In the genomic region with DNA sequence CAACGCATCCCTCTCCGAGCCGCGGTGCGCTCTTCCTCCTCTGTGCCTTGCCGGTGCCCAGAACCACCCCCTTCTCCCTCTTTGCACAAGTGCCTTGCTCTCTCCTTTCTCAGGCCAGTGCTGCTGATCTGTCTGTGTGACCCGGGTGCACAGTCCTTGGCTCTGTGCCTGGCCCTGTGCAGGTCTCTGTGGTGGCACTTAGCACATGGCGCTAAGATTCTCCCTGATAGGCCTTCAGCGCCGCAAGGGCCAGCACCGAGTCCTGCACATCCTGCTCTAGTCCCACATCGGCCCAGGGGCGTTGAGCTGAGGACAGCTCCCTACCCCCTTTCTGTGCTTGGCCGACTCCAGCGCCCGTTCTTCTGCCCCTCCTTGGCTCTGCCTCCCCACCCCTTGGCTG, we compare ENCODE assay signal across 1 cellular context.
TF ChIP-seq lines count a peak whose summit lies in the region.

No MANE protein-coding gene starts in this region.

TF ChIP-seq in WTC11, 78 proteins besides CTCF, POLR2A, EP300 and RAD21:
- TF ChIP-seq, protein P1, sequence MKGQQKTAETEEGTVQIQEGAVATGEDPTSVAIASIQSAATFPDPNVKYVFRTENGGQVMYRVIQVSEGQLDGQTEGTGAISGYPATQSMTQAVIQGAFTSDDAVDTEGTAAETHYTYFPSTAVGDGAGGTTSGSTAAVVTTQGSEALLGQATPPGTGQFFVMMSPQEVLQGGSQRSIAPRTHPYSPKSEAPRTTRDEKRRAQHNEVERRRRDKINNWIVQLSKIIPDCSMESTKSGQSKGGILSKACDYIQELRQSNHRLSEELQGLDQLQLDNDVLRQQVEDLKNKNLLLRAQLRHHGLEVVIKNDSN (CRISPR knock-in tag; IDR thresholded peaks at IDR 0.05), result no peak
- TF ChIP-seq, protein P2, sequence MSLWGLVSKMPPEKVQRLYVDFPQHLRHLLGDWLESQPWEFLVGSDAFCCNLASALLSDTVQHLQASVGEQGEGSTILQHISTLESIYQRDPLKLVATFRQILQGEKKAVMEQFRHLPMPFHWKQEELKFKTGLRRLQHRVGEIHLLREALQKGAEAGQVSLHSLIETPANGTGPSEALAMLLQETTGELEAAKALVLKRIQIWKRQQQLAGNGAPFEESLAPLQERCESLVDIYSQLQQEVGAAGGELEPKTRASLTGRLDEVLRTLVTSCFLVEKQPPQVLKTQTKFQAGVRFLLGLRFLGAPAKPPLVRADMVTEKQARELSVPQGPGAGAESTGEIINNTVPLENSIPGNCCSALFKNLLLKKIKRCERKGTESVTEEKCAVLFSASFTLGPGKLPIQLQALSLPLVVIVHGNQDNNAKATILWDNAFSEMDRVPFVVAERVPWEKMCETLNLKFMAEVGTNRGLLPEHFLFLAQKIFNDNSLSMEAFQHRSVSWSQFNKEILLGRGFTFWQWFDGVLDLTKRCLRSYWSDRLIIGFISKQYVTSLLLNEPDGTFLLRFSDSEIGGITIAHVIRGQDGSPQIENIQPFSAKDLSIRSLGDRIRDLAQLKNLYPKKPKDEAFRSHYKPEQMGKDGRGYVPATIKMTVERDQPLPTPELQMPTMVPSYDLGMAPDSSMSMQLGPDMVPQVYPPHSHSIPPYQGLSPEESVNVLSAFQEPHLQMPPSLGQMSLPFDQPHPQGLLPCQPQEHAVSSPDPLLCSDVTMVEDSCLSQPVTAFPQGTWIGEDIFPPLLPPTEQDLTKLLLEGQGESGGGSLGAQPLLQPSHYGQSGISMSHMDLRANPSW (CRISPR knock-in tag; conservative IDR thresholded peaks at IDR 0.05; ENCODE audit: low read depth), result no peak
- TF ChIP-seq ZNF317 (CRISPR knock-in tag; IDR thresholded peaks at IDR 0.05; ENCODE audit: borderline replicate concordance, low read depth) (no peak), ZNF232 (CRISPR knock-in tag; IDR thresholded peaks at IDR 0.05) (no peak), ZBTB21 (CRISPR knock-in tag; IDR thresholded peaks at IDR 0.05; ENCODE audit: borderline replicate concordance) (no peak), TEAD1 (CRISPR knock-in tag; IDR thresholded peaks at IDR 0.05) (no peak), ZNF671 (CRISPR knock-in tag; IDR thresholded peaks at IDR 0.05) (no peak), NR3C1 (CRISPR knock-in tag; conservative IDR thresholded peaks at IDR 0.05; ENCODE audit: low read depth) (no peak), OVOL2 (CRISPR knock-in tag; IDR thresholded peaks at IDR 0.05; ENCODE audit: borderline replicate concordance) (no peak), PRRX2 (CRISPR knock-in tag; IDR thresholded peaks at IDR 0.05) (no peak), TCF7 (CRISPR knock-in tag; IDR thresholded peaks at IDR 0.05; ENCODE audit: low read depth) (no peak), FOXP1 (CRISPR knock-in tag; IDR thresholded peaks at IDR 0.05; ENCODE audit: borderline replicate concordance) (no peak)
- TF ChIP-seq, protein P3, sequence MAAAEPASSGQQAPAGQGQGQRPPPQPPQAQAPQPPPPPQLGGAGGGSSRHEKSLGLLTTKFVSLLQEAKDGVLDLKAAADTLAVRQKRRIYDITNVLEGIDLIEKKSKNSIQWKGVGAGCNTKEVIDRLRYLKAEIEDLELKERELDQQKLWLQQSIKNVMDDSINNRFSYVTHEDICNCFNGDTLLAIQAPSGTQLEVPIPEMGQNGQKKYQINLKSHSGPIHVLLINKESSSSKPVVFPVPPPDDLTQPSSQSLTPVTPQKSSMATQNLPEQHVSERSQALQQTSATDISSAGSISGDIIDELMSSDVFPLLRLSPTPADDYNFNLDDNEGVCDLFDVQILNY (CRISPR knock-in tag; IDR thresholded peaks at IDR 0.05), result no peak
- TF ChIP-seq, protein P4, sequence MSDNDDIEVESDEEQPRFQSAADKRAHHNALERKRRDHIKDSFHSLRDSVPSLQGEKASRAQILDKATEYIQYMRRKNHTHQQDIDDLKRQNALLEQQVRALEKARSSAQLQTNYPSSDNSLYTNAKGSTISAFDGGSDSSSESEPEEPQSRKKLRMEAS (CRISPR knock-in tag; IDR thresholded peaks at IDR 0.05), result no peak
- TF ChIP-seq, protein P5, sequence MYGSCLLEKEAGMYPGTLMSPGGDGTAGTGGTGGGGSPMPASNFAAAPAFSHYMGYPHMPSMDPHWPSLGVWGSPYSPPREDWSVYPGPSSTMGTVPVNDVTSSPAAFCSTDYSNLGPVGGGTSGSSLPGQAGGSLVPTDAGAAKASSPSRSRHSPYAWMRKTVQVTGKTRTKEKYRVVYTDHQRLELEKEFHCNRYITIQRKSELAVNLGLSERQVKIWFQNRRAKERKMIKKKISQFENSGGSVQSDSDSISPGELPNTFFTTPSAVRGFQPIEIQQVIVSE (CRISPR knock-in tag; IDR thresholded peaks at IDR 0.05; ENCODE audit: borderline replicate concordance), result no peak
- TF ChIP-seq, protein P6, sequence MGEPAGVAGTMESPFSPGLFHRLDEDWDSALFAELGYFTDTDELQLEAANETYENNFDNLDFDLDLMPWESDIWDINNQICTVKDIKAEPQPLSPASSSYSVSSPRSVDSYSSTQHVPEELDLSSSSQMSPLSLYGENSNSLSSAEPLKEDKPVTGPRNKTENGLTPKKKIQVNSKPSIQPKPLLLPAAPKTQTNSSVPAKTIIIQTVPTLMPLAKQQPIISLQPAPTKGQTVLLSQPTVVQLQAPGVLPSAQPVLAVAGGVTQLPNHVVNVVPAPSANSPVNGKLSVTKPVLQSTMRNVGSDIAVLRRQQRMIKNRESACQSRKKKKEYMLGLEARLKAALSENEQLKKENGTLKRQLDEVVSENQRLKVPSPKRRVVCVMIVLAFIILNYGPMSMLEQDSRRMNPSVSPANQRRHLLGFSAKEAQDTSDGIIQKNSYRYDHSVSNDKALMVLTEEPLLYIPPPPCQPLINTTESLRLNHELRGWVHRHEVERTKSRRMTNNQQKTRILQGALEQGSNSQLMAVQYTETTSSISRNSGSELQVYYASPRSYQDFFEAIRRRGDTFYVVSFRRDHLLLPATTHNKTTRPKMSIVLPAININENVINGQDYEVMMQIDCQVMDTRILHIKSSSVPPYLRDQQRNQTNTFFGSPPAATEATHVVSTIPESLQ (CRISPR knock-in tag; IDR thresholded peaks at IDR 0.05), result no peak
- TF ChIP-seq, protein P7, sequence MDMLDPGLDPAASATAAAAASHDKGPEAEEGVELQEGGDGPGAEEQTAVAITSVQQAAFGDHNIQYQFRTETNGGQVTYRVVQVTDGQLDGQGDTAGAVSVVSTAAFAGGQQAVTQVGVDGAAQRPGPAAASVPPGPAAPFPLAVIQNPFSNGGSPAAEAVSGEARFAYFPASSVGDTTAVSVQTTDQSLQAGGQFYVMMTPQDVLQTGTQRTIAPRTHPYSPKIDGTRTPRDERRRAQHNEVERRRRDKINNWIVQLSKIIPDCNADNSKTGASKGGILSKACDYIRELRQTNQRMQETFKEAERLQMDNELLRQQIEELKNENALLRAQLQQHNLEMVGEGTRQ (CRISPR knock-in tag; IDR thresholded peaks at IDR 0.05), result no peak
